In the genomic region with DNA sequence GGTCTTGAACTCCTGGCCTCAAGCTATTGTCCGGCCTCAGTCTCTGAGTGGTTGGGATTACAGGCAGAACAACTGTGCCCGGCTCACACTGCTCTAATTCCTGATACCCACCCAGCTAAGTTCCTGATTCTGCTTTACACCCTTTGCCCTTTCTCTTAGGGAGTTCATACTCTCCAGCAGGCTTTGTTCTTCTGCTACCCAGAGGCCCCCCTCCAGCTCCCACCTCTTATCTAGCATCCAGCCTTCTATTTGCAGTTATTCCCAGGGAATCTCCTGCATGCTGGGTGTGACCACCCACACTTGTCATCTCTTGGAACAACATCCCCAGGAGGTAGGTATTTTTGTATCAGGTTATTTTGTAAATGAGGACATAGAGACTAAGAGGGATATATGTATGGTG, we compare ENCODE assay signal across 26 cellular contexts.
DNase-seq lines count a peak whose midpoint lies in the region; ATAC-seq, FAIRE-seq and TF ChIP-seq lines count a peak whose summit lies in the region.
"Had no signal": no experiment of that assay in that cellular context is flagged by ENCODE, and none has a peak within 500 bp of the region (broad histone marks: within the 10 kb centered on the region; RNA-seq: fewer than 3 reads in every experiment).

No MANE protein-coding gene starts in this region.

- H3K36me3 Mint-ChIP-seq in H9 (ENCODE audit: insufficient read depth in 1 of 3, low read depth in 3 of 3) = peaks cover 2 to 8% (median 7%) of the 10 kb centered on the region in 3 experiments; a peak in 3 of 7 replicates
- peaks cover 14% of the 10 kb centered on the region for H3K36me3 Mint-ChIP-seq in WTC11

- no CpG with 5 or more reads among the region's 2 CpGs for WGBS in H9 (ENCODE audit: extremely low coverage, insufficient read length, low lambda C conversion rate)
- 26 to 67% (median 49%) methylated on average over 2 of the region's 2 CpGs for WGBS in small intestine, 3 donors

- H2BK120ac ChIP-seq in H9 (ENCODE audit: low read depth, low read length, poor library complexity, severe bottlenecking) = no peak overlapping the region

- H3K4me3 Mint-ChIP-seq in H9 = no peak overlapping the region
- no peak overlapping the region for H3K4me3 Mint-ChIP-seq in WTC11
- H3K4me3 Mint-ChIP-seq: activated naive CD8-positive, alpha-beta T cell treated with anti-CD3 and anti-CD28 coated beads for 36 hours; CD4-positive, alpha-beta T cell; HFFc6 had no signal

- H3K4me1 Mint-ChIP-seq in H9 = peaks cover 37 to 42% of the 10 kb centered on the region in 2 experiments
- peaks cover 47% of the 10 kb centered on the region for H3K4me1 Mint-ChIP-seq in WTC11

- no peaks in the 10 kb centered on the region for H4K20me1 ChIP-seq in H9 (ENCODE audit: control insufficient read depth, insufficient read depth, insufficient read length)

- no peaks in the 10 kb centered on the region for H3K23me2 ChIP-seq in H9 (ENCODE audit: insufficient read length, low read depth, low read length, poor library complexity, severe bottlenecking)

- H3K4me2 ChIP-seq in H9 (ENCODE audit: insufficient read depth, insufficient read length, low read length) = no peak overlapping the region

- no peaks in the 10 kb centered on the region for H3K79me2 ChIP-seq in H9 (ENCODE audit: insufficient read depth, low read length)

- no peak for ATAC-seq in Panc1
- no peak for ATAC-seq in WTC11
- no peak for ATAC-seq in HG02642 (IDR thresholded peaks at IDR 0.05; ENCODE audit: poor library complexity, unreplicated experiment)
- ATAC-seq: stimulated activated naive CD8-positive, alpha-beta T cell treated with anti-CD3 and anti-CD28 coated beads, Interleukin-15, Interleukin-2, amounts not matched to agents 100 U/mL and 50 U/mL, for 24 hours had no signal

- H2BK5ac ChIP-seq in H9 (ENCODE audit: insufficient read length, low read length) = no peak overlapping the region

- no peak for TF ChIP-seq CTCF in H9 (conservative IDR thresholded peaks at IDR 0.05)
- no peak for TF ChIP-seq CTCF in Panc1 (IDR thresholded peaks at IDR 0.05)
- no peak for TF ChIP-seq CTCF in WTC11 (IDR thresholded peaks at IDR 0.05)

- peak overlapping the region; percentile 48 to 60 (median 51); a peak in 2 of 7 replicates for H3K27ac Mint-ChIP-seq in H9
- no peak overlapping the region for H3K27ac Mint-ChIP-seq in WTC11
- H3K27ac Mint-ChIP-seq: activated naive CD8-positive, alpha-beta T cell treated with anti-CD3 and anti-CD28 coated beads for 36 hours; CD4-positive, alpha-beta T cell; HFFc6 had no signal

- H3K27me3 ChIP-seq in H9 (ENCODE audit: insufficient read depth, low read length) (no peaks in the 10 kb centered on the region), Panc1 (ENCODE audit: control insufficient read depth, insufficient read depth, low read length) (no peaks in the 10 kb centered on the region), small intestine (ENCODE audit: control insufficient read depth in 2 of 2, insufficient read depth in 2 of 2, low read length in 2 of 2) (no peaks in the 10 kb centered on the region)
- H3K27me3 ChIP-seq: dorsolateral prefrontal cortex, right atrium auricular region, thyroid gland had no signal

- H4K91ac ChIP-seq in H9 (ENCODE audit: insufficient read length, low read depth, low read length) = no peak overlapping the region

- H3K4me3 ChIP-seq in Panc1 (ENCODE audit: low read depth in 2 of 2, low read length in 2 of 2) (no peak overlapping the region), small intestine (ENCODE audit: low read depth in 1 of 2, low read length in 2 of 2) (no peak overlapping the region)
- H3K4me3 ChIP-seq: dorsolateral prefrontal cortex, right atrium auricular region, thyroid gland had no signal

- no peak overlapping the region for H3K23ac ChIP-seq in H9 (ENCODE audit: insufficient read length, low read depth, low read length)

- no peaks in the 10 kb centered on the region for H3K27me3 Mint-ChIP-seq in H9 (ENCODE audit: low read depth)
- peaks cover 2% of the 10 kb centered on the region; the same call in 1 of the 2 replicates for H3K27me3 Mint-ChIP-seq in WTC11 (ENCODE audit: low read depth)
- H3K27me3 Mint-ChIP-seq: CD4-positive, alpha-beta T cell had no signal

- H4K5ac ChIP-seq in H9 (ENCODE audit: insufficient read length, low read depth, low read length) = no peak overlapping the region

- no peak overlapping the region for H3K4ac ChIP-seq in H9 (ENCODE audit: low read depth, low read length)

- no peak overlapping the region for H2AFZ ChIP-seq in H9 (ENCODE audit: low read length)

- H3K36me3 ChIP-seq in Panc1 (ENCODE audit: control insufficient read depth, insufficient read depth, low read length) = no peaks in the 10 kb centered on the region
- no peaks in the 10 kb centered on the region for H3K36me3 ChIP-seq in small intestine (ENCODE audit: control insufficient read depth in 2 of 2, insufficient read depth in 2 of 2, low read length in 2 of 2)
- H3K36me3 ChIP-seq: right atrium auricular region, thyroid gland had no signal

- no peak overlapping the region for H3K9ac ChIP-seq in H9 (ENCODE audit: extremely low read depth, insufficient read length, low read length)

- H3K9me3 Mint-ChIP-seq in H9 = peaks cover 5 to 7% of the 10 kb centered on the region in 2 experiments; a peak in 3 of 5 replicates
- peaks cover 21% of the 10 kb centered on the region for H3K9me3 Mint-ChIP-seq in WTC11
- H3K9me3 Mint-ChIP-seq: CD4-positive, alpha-beta T cell; HFFc6 had no signal

- H2BK20ac ChIP-seq in H9 (ENCODE audit: low read depth, low read length, poor library complexity, severe bottlenecking) = no peak overlapping the region

- H3K9me3 ChIP-seq in H9 (ENCODE audit: control insufficient read depth, low read depth, low read length) (no peaks in the 10 kb centered on the region), Panc1 (ENCODE audit: control insufficient read depth, insufficient read depth, low read depth, low read length) (no peaks in the 10 kb centered on the region), small intestine (ENCODE audit: control insufficient read depth, low read depth) (no peaks in the 10 kb centered on the region)
- H3K9me3 ChIP-seq: thyroid gland had no signal

- no peak overlapping the region for H2AK5ac ChIP-seq in H9 (ENCODE audit: insufficient read length, low read length)

- H3K56ac ChIP-seq in H9 (ENCODE audit: insufficient read length, low read depth, low read length) = no peak overlapping the region

- no peak overlapping the region for H3K14ac ChIP-seq in H9 (ENCODE audit: insufficient read depth, low read length)

- H3K4me1 ChIP-seq in H9 (ENCODE audit: insufficient read depth, low read length) = peaks cover 3% of the 10 kb centered on the region; the same call in 1 of the 2 replicates
- H3K4me1 ChIP-seq in Panc1 (ENCODE audit: control insufficient read depth, insufficient read depth, low read length) = peaks cover 29% of the 10 kb centered on the region
- peaks cover 10 to 17% of the 10 kb centered on the region in 2 donors for H3K4me1 ChIP-seq in small intestine (ENCODE audit: control insufficient read depth in 2 of 2, insufficient read depth in 1 of 2, low read depth in 1 of 2, low read length in 1 of 2)

- no peaks in the 10 kb centered on the region for H3K79me1 ChIP-seq in H9 (ENCODE audit: insufficient read depth, low read depth, low read length, poor library complexity, severe bottlenecking)

- H3K27ac ChIP-seq in H9 (ENCODE audit: insufficient read length, low read depth, low read length) (no peak overlapping the region), Panc1 (ENCODE audit: low read length) (peak overlapping the region; percentile 96), small intestine (ENCODE audit: low read depth in 1 of 2, low read length in 1 of 2) (no peak overlapping the region)

- in situ Hi-C loops in Panc1 (cut with HindIII; ENCODE audit: low pct_unique_long_range_greater_than_20kb, low sequenced_read_pairs) = no loop called here

- DNase-seq in H9 (no peak), Panc1 (ENCODE audit: low read depth, low spot score) (no peak), left kidney (ENCODE audit: low read depth, low spot score) (peak; percentile 26), small intestine (peak; percentile 27), foreskin melanocyte (no peak), WTC11 (ENCODE audit: low spot score) (no peak)
- DNase-seq: activated CD4-positive, alpha-beta T cell treated with anti-CD3 and anti-CD28 coated beads, Interleukin-2, amount 50 U/mL, for 48 hours; activated naive CD8-positive, alpha-beta T cell treated with anti-CD3 and anti-CD28 coated beads for 36 hours; CD4-positive, alpha-beta T cell; central memory CD4-positive, alpha-beta T cell; DMS153; dorsolateral prefrontal cortex; HFFc6; KBM-7; NCI-H1930; NCI-H226; stimulated activated CD4-positive, alpha-beta T cell treated with anti-CD3 and anti-CD28 coated beads, Interleukin-12 subunit alpha, Interleukin-12 subunit beta, amount 100 ng/mL, for 4 hours; stimulated activated CD4-positive, alpha-beta T cell treated with anti-CD3 and anti-CD28 coated beads, Interleukin-4, amount 100 ng/mL, for 24 hours; stimulated activated naive CD8-positive, alpha-beta T cell treated with anti-CD3 and anti-CD28 coated beads, Interleukin-15, Interleukin-2, amounts not matched to agents 100 U/mL and 50 U/mL, for 24 hours; T1000; thyroid gland had no signal

- CTCF ChIA-PET in Panc1 (lab: Charles Lee) (no interaction called here), WTC11 (lab: Charles Lee) (interaction anchor here (1.5 kb wide), 1 partner anchor 11 kb away, joined by 8 read pairs; no protein-coding TSS in a partner anchor)

- no peak overlapping the region for H3K18ac ChIP-seq in H9 (ENCODE audit: insufficient read length, low read depth, low read length)

- H2BK12ac ChIP-seq in H9 (ENCODE audit: insufficient read length, low read depth, low read length) = no peak overlapping the region

- H4K8ac ChIP-seq in H9 (replicated peaks; ENCODE audit: insufficient read length, low read depth, low read length) = no peak overlapping the region

- FAIRE-seq in small intestine (lab: Jason Lieb, UNC) = no peak
- FAIRE-seq: astrocyte, endothelial cell of umbilical vein, keratinocyte had no signal

- BruUV-seq in Panc1 (replicated peaks; lab: Mats Ljungman, UMichigan) = no TSS peak

- H3T11ph ChIP-seq in H9 (ENCODE audit: low read length) = no peak overlapping the region

- POLR2A ChIA-PET in Panc1 (lab: Charles Lee) (interaction anchor here (0.8 kb wide), 1 partner anchor 149 kb away, joined by 3 read pairs; no protein-coding TSS in a partner anchor), WTC11 (lab: Charles Lee) (no interaction called here)

- intact Hi-C loops in Panc1 (cut with micrococcal nuclease; ENCODE audit: unreplicated experiment) = no loop called here

- no peak overlapping the region for H2BK15ac ChIP-seq in H9 (ENCODE audit: low read depth, low read length)

TF ChIP-seq in WTC11, 78 proteins besides CTCF, POLR2A, EP300 and RAD21 (continues in another document):
- TF ChIP-seq ESRRA (CRISPR knock-in tag; IDR thresholded peaks at IDR 0.05; ENCODE audit: borderline replicate concordance) (no peak), PRRX2 (CRISPR knock-in tag; IDR thresholded peaks at IDR 0.05) (no peak)

Comparison
In these comparisons a context has a peak if more than half of its experiments do, and no peak if none do; other contexts are left out.
1. DNase-seq: peak in left kidney (single experiment) and small intestine (single experiment); none in H9 (single experiment), Panc1 (single experiment), foreskin melanocyte (single experiment) and WTC11 (single experiment).